21 cellular contexts compared by ENCODE assay signal in genomic region chr3:170712336-170712735, GRCh38.
A peak's percentile ranks its signal among the peaks of the same experiment; 100 is the strongest.
DNase-seq lines count a peak whose midpoint lies in the region; ATAC-seq and TF ChIP-seq lines count a peak whose summit lies in the region.
"Had no signal": no experiment of that assay in that cellular context is flagged by ENCODE, and none has a peak within 500 bp of the region (broad histone marks: within the 10 kb centered on the region; RNA-seq: fewer than 3 reads in every experiment).

No MANE protein-coding gene starts in this region.

- no peak overlapping the region for H4K5ac ChIP-seq in mesendoderm (ENCODE audit: low read length)

- H3K36me3 ChIP-seq in ACC112 (ENCODE audit: insufficient read depth, low read length) (peaks cover 40% of the 10 kb centered on the region), SJSA1 (0 out of 2 replicates have a peak, but pooled peaks cover 4% of the 10 kb centered on the region), mesendoderm (ENCODE audit: control insufficient read depth, insufficient read depth, low read length) (no peaks in the 10 kb centered on the region)
- H3K36me3 ChIP-seq: BE2C had no signal

- H2AK5ac ChIP-seq in mesendoderm (ENCODE audit: low read length), result no peak overlapping the region

- H3K79me1 ChIP-seq in mesendoderm (ENCODE audit: low read length), result no peaks in the 10 kb centered on the region

- TF ChIP-seq CTCF in epithelial cell of esophagus (IDR thresholded peaks at IDR 0.05; ENCODE audit: insufficient read depth, low read depth, low read length, missing control alignments) (no peak), GM10266 (IDR thresholded peaks at IDR 0.05; ENCODE audit: control insufficient read depth, insufficient read depth, low read depth, missing control alignments) (no peak)

- no peak overlapping the region for H3K4me3 ChIP-seq in ACC112 (ENCODE audit: low read depth, low read length)
- no peak overlapping the region for H3K4me3 ChIP-seq in SJSA1
- H3K4me3 ChIP-seq in epithelial cell of esophagus (ENCODE audit: low read length), result no peak overlapping the region
- H3K4me3 ChIP-seq in mesendoderm (ENCODE audit: low read length), result no peak overlapping the region
- H3K4me3 ChIP-seq: MG63 had no signal

- H3K79me2 ChIP-seq in ACC112 (ENCODE audit: control insufficient read depth, insufficient read depth, low read length, unreplicated experiment) (peaks cover 30% of the 10 kb centered on the region), mesendoderm (ENCODE audit: control insufficient read depth, insufficient read depth, low read length) (no peaks in the 10 kb centered on the region)

- ATAC-seq in HG02981 (IDR thresholded peaks at IDR 0.05; ENCODE audit: unreplicated experiment) (no peak), HG03108 (IDR thresholded peaks at IDR 0.05; ENCODE audit: unreplicated experiment) (no peak)
- ATAC-seq: PC-3 had no signal

- no peak overlapping the region for H2BK120ac ChIP-seq in mesendoderm (ENCODE audit: low read depth, low read length)

- no peak overlapping the region for H3K18ac ChIP-seq in mesendoderm (ENCODE audit: low read length)

- H3K27ac ChIP-seq in ACC112 (ENCODE audit: low read depth, low read length) (peak overlapping the region; percentile 94), SJSA1 (peak overlapping the region; percentile 81), mesendoderm (ENCODE audit: low read depth, low read length) (no peak overlapping the region)
- H3K27ac ChIP-seq: RWPE1 had no signal

- H3K4me1 ChIP-seq in ACC112 (ENCODE audit: control insufficient read depth, insufficient read depth, low read length, unreplicated experiment) (peaks cover 75% of the 10 kb centered on the region), SJSA1 (replicated peaks) (peaks cover 55% of the 10 kb centered on the region), mesendoderm (ENCODE audit: control insufficient read depth, low read depth, low read length) (no peaks in the 10 kb centered on the region)
- H3K4me1 ChIP-seq: BE2C had no signal

- H3K27me3 ChIP-seq in ACC112 (ENCODE audit: insufficient read depth, low read length) (no peaks in the 10 kb centered on the region), SJSA1 (replicated peaks) (no peaks in the 10 kb centered on the region), mesendoderm (ENCODE audit: insufficient read depth, low read length, poor library complexity) (no peaks in the 10 kb centered on the region)
- H3K27me3 ChIP-seq: BE2C, MG63 had no signal

- H3K9me3 ChIP-seq in SJSA1 (replicated peaks), result peaks cover 15% of the 10 kb centered on the region

- no peak overlapping the region for H2AFZ ChIP-seq in ACC112 (ENCODE audit: low read length, unreplicated experiment)

- no peak overlapping the region for H3K4ac ChIP-seq in mesendoderm (ENCODE audit: low read depth, low read length)

- peak overlapping the region; percentile 96 for H2BK15ac ChIP-seq in mesendoderm (replicated peaks; ENCODE audit: low read depth)

- WGBS in mesendoderm (ENCODE audit: extremely low coverage, insufficient coverage, low lambda C conversion rate), result no CpG with 5 or more reads among the region's 1 CpG

- no peak overlapping the region for H3K4me2 ChIP-seq in mesendoderm (ENCODE audit: low read length)

- no peak overlapping the region for H3K9ac ChIP-seq in mesendoderm (ENCODE audit: low read length)

- no peak overlapping the region for H3K23ac ChIP-seq in mesendoderm (ENCODE audit: low read length)

- DNase-seq in SJSA1 (ENCODE audit: low read depth in 1 of 2, low spot score in 2 of 2), result no peak
- DNase-seq in epithelial cell of esophagus (ENCODE audit: low read depth), result peak; percentile 56
- DNase-seq in mesendoderm, result no peak
- DNase-seq in NCI-H2107 treated with DMSO at 0.1 percent for 48 hours (lab: John Stamatoyannopoulos, UW; ENCODE audit: unreplicated experiment), result no peak
- no peak for DNase-seq in GM10266 (ENCODE audit: extremely low spot score)
- DNase-seq: 8988T; BE2C; CD4-positive, CD25-positive, alpha-beta regulatory T cell; DMS153; Kasumi-1; MG63; NCI-H1048; NCI-H1436; NCI-H1930; NCI-H345; NCI-H524 treated with DMSO at 0.1 percent for 48 hours; PC-3 had no signal

- no peak overlapping the region for H4K8ac ChIP-seq in mesendoderm (ENCODE audit: low read depth, low read length)

- no peak overlapping the region for H3K56ac ChIP-seq in mesendoderm (ENCODE audit: low read length)

- H2BK5ac ChIP-seq in mesendoderm (ENCODE audit: low read length), result no peak overlapping the region
